ENCODE assay signal across 15 cellular contexts in the genomic region with DNA sequence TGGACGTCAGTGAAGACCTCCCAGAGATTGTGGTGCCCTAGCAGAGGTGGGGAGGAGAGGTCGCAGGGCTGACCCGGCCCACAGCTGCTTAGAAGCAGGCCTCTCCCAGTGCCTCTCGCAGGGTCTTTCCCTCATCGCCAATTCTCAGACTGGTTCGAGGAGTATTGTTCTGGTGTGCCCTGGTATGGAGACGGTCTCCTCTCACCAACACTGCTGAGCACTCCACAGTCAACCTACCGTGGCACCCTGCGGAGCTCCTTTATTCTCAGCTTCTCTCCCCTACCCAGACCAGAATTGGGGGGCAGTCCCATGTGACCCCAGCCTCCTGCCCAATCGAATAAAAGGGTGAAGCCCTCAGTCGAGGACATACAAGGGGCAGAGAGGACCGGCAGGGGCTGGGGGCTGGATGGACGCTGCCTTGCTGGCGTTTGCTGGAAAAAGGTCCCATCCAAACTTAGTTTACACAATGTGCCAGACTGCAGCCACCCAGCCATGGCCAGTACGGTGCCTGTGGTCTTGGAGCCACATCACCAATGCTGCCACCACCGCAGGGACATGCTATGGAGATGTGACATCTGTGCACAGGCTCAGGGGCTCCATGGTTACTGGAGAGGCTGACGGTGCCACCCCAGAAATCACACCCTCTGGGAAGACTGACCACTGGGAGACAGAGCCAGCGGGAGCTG.
DNase-seq lines count a peak whose midpoint lies in the region; ATAC-seq, FAIRE-seq and TF ChIP-seq lines count a peak whose summit lies in the region.
"Had no signal": no experiment of that assay in that cellular context is flagged by ENCODE, and none has a peak within 500 bp of the region (broad histone marks: within the 10 kb centered on the region; RNA-seq: fewer than 3 reads in every experiment).

No MANE protein-coding gene starts in this region.

- no peak overlapping the region for H3K4me2 ChIP-seq in HepG2 (ENCODE audit: low read depth, low read length)

- intact Hi-C loops in right lobe of liver (cut with DNase I), result no loop called here
- intact Hi-C loops in HepG2 (cut with micrococcal nuclease; ENCODE audit: unreplicated experiment), result no loop called here
- intact Hi-C loops in sciatic nerve (cut with DNase I), result no loop called here

- 59% methylated on average over 4 of the region's 18 CpGs for WGBS in right lobe of liver (ENCODE audit: insufficient coverage, low coverage, low lambda C conversion rate, missing lambda C conversion rate)
- 8% methylated on average over 11 of the region's 18 CpGs for WGBS in HepG2 (ENCODE audit: low lambda C conversion rate)

- TF ChIP-seq CTCF in right lobe of liver (IDR thresholded peaks at IDR 0.05) (no peak), HepG2 (CRISPR knock-in tag; IDR thresholded peaks at IDR 0.05) (no peak), coronary artery (IDR thresholded peaks at IDR 0.05) (no peak), GM13976 (IDR thresholded peaks at IDR 0.05; ENCODE audit: borderline replicate concordance, control extremely low read depth, extremely low read depth, insufficient read depth, missing control alignments) (no peak)

- no peak for FAIRE-seq in HepG2 (lab: Jason Lieb, UNC)

- no peak overlapping the region for H3K9ac ChIP-seq in HepG2 (ENCODE audit: insufficient read depth, low read depth, low read length)

- ATAC-seq in right lobe of liver (no peak), HepG2 (no peak), sciatic nerve (no peak)
- ATAC-seq: naive thymus-derived CD4-positive, alpha-beta T cell; psoas muscle; stimulated activated naive CD8-positive, alpha-beta T cell treated with anti-CD3 and anti-CD28 coated beads, Interleukin-15, amount 100 ng/mL, for 72 hours had no signal

- no peak overlapping the region for H3K4me3 ChIP-seq in right lobe of liver
- H3K4me3 ChIP-seq in HepG2 (replicated peaks in 1 of 3; ENCODE audit: insufficient read depth in 1 of 3, low read depth in 2 of 3, low read length in 3 of 3), result no peak overlapping the region
- no peak overlapping the region for H3K4me3 ChIP-seq in coronary artery
- H3K4me3 ChIP-seq: psoas muscle had no signal

- H4K20me1 ChIP-seq in HepG2 (ENCODE audit: insufficient read depth, low read length), result no peaks in the 10 kb centered on the region

- H3K27ac ChIP-seq in right lobe of liver (no peak overlapping the region), HepG2 (ENCODE audit: extremely low read length, insufficient read depth, low read length) (no peak overlapping the region), coronary artery (no peak overlapping the region)
- H3K27ac ChIP-seq: psoas muscle had no signal

- no peaks in the 10 kb centered on the region for H3K9me3 ChIP-seq in right lobe of liver
- H3K9me3 ChIP-seq in HepG2 (ENCODE audit: low read length), result no peaks in the 10 kb centered on the region
- H3K9me3 ChIP-seq: psoas muscle had no signal

- H3K79me2 ChIP-seq in HepG2 (ENCODE audit: insufficient read depth, low read length), result no peaks in the 10 kb centered on the region

- H2AFZ ChIP-seq in HepG2 (ENCODE audit: low read length), result no peak overlapping the region

- H3K36me3 ChIP-seq in right lobe of liver (no peaks in the 10 kb centered on the region), HepG2 (replicated peaks in 1 of 2; ENCODE audit: control insufficient read depth in 1 of 2, insufficient read depth in 2 of 2, low read length in 2 of 2) (no peaks in the 10 kb centered on the region)

- BruUV-seq in HepG2 (replicated peaks; lab: Mats Ljungman, UMichigan), result no TSS peak

- in situ Hi-C loops in HepG2 (cut with HindIII; ENCODE audit: extremely low pct_ligation_motif_present, low pct_unique_long_range_greater_than_20kb) (no loop called here), GM13976 (cut with MboI; ENCODE audit: low sequenced_read_pairs, unreplicated experiment) (loop anchor here (25.0 kb wide), 1 partner anchor 808 kb away; no protein-coding TSS in a partner anchor)

- TF ChIP-seq POLR2A in right lobe of liver (IDR thresholded peaks at IDR 0.05) (no peak), HepG2 (IDR thresholded peaks at IDR 0.05; ENCODE audit: insufficient read depth in 1 of 2, low read depth in 2 of 2, low read length in 2 of 2) (no peak)

- peaks cover 0 to 6% (median 0%) of the 10 kb centered on the region in 4 donors for H3K4me1 ChIP-seq in right lobe of liver
- H3K4me1 ChIP-seq in HepG2 (ENCODE audit: insufficient read depth, low read length), result peaks cover 11% of the 10 kb centered on the region

- TF ChIP-seq EP300 in HepG2 (IDR thresholded peaks at IDR 0.05; ENCODE audit: low read depth in 2 of 2, low read length in 2 of 2), result no peak
- TF ChIP-seq EP300 in HepG2 (CRISPR knock-in tag; IDR thresholded peaks at IDR 0.05; ENCODE audit: borderline replicate concordance), result no peak

- TF ChIP-seq RAD21 in HepG2 (CRISPR knock-in tag; IDR thresholded peaks at IDR 0.05), result no peak

- CTCF ChIA-PET in HepG2 (lab: Yijun Ruan, JAX; ENCODE audit: low intra/inter-chr PET ratio, low total read pairs), result no interaction called here

- DNase-seq in right lobe of liver, result peak in 2 of 3 donors; percentile 30 to 36
- DNase-seq in HepG2 (ENCODE audit: low spot score), result no peak
- DNase-seq in coronary artery (ENCODE audit: low spot score), result peak; percentile 68
- peak; percentile 51 for DNase-seq in sciatic nerve (ENCODE audit: low spot score)
- no peak for DNase-seq in GM13976 (ENCODE audit: low spot score)
- DNase-seq in NCI-H524 treated with DMSO at 0.1 percent for 48 hours (lab: John Stamatoyannopoulos, UW), result no peak
- DNase-seq in NCI-H1048 (lab: John Stamatoyannopoulos, UW), result no peak
- DNase-seq: activated CD4-positive, CD25-positive, alpha-beta regulatory T cell; Calu3; cerebellar nuclear complex; GOT3; naive thymus-derived CD4-positive, alpha-beta T cell; NCI-H82; stimulated activated naive CD8-positive, alpha-beta T cell treated with anti-CD3 and anti-CD28 coated beads, Interleukin-15, amount 100 ng/mL, for 72 hours had no signal

- H3K27me3 ChIP-seq in right lobe of liver, result no peaks in the 10 kb centered on the region
- peaks cover 0 to 35% of the 10 kb centered on the region in 2 experiments; a peak in 4 of 5 replicates for H3K27me3 ChIP-seq in HepG2 (ENCODE audit: control insufficient read depth in 1 of 2, insufficient read depth in 2 of 2, low read length in 2 of 2)

- POLR2A ChIA-PET in HepG2 (lab: Yijun Ruan, JAX), result no interaction called here

TF ChIP-seq in HepG2, 621 proteins besides CTCF, POLR2A, EP300 and RAD21 (continues in another document):
- TF ChIP-seq, protein P1, sequence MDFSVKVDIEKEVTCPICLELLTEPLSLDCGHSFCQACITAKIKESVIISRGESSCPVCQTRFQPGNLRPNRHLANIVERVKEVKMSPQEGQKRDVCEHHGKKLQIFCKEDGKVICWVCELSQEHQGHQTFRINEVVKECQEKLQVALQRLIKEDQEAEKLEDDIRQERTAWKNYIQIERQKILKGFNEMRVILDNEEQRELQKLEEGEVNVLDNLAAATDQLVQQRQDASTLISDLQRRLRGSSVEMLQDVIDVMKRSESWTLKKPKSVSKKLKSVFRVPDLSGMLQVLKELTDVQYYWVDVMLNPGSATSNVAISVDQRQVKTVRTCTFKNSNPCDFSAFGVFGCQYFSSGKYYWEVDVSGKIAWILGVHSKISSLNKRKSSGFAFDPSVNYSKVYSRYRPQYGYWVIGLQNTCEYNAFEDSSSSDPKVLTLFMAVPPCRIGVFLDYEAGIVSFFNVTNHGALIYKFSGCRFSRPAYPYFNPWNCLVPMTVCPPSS (IDR thresholded peaks at IDR 0.05), result no peak
- TF ChIP-seq NFIB (CRISPR knock-in tag; IDR thresholded peaks at IDR 0.05; ENCODE audit: borderline replicate concordance) (no peak), MBNL3 (CRISPR knock-in tag; conservative IDR thresholded peaks at IDR 0.05) (no peak), TP53 (CRISPR knock-in tag; conservative IDR thresholded peaks at IDR 0.05) (no peak), TBP (CRISPR knock-in tag; IDR thresholded peaks at IDR 0.05) (no peak), BORCS8-MEF2B (CRISPR knock-in tag; IDR thresholded peaks at IDR 0.05) (no peak), JUND (CRISPR knock-in tag; IDR thresholded peaks at IDR 0.05) (no peak), ZNF264 (CRISPR knock-in tag; IDR thresholded peaks at IDR 0.05) (no peak), TCF7 (IDR thresholded peaks at IDR 0.05; ENCODE audit: low read depth) (no peak)
- TF ChIP-seq, protein P2, sequence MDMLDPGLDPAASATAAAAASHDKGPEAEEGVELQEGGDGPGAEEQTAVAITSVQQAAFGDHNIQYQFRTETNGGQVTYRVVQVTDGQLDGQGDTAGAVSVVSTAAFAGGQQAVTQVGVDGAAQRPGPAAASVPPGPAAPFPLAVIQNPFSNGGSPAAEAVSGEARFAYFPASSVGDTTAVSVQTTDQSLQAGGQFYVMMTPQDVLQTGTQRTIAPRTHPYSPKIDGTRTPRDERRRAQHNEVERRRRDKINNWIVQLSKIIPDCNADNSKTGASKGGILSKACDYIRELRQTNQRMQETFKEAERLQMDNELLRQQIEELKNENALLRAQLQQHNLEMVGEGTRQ (IDR thresholded peaks at IDR 0.05; ENCODE audit: low read depth, low read length), result no peak
- TF ChIP-seq, protein P2 (CRISPR knock-in tag; IDR thresholded peaks at IDR 0.05; ENCODE audit: borderline replicate concordance), result no peak
- TF ChIP-seq, protein P3, sequence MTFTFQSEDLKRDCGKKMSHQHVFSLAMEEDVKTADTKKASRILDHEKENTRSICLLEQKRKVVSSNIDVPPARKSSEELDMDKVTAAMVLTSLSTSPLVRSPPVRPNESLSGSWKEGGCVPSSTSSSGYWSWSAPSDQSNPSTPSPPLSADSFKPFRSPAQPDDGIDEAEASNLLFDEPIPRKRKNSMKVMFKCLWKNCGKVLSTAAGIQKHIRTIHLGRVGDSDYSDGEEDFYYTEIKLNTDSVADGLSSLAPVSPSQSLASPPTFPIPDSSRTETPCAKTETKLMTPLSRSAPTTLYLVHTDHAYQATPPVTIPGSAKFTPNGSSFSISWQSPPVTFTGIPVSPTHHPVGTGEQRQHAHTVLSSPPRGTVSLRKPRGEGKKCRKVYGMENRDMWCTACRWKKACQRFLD (CRISPR knock-in tag; IDR thresholded peaks at IDR 0.05; ENCODE audit: borderline replicate concordance), result no peak
- TF ChIP-seq, protein P4, sequence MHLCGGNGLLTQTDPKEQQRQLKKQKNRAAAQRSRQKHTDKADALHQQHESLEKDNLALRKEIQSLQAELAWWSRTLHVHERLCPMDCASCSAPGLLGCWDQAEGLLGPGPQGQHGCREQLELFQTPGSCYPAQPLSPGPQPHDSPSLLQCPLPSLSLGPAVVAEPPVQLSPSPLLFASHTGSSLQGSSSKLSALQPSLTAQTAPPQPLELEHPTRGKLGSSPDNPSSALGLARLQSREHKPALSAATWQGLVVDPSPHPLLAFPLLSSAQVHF (CRISPR knock-in tag; IDR thresholded peaks at IDR 0.05), result no peak

Comparison
In these comparisons a context has a peak if more than half of its experiments do, and no peak if none do; other contexts are left out.
1. DNase-seq: peak in right lobe of liver (2 of 3), coronary artery (single experiment) and sciatic nerve (single experiment); none in HepG2 (single experiment), GM13976 (single experiment), NCI-H524 treated with DMSO at 0.1 percent for 48 hours (single experiment) and NCI-H1048 (single experiment).